Comparison of ENCODE assay signal across 28 cellular contexts in genomic region chr6:14462135-14462905, GRCh38.
DNase-seq lines count a peak whose midpoint lies in the region; ATAC-seq, FAIRE-seq and TF ChIP-seq lines count a peak whose summit lies in the region.
"Had no signal": no experiment of that assay in that cellular context is flagged by ENCODE, and none has a peak within 500 bp of the region (broad histone marks: within the 10 kb centered on the region; RNA-seq: fewer than 3 reads in every experiment).

No MANE protein-coding gene starts in this region.

- in situ Hi-C loops in HepG2 (cut with HindIII; ENCODE audit: extremely low pct_ligation_motif_present, low pct_unique_long_range_greater_than_20kb) = no loop called here
- in situ Hi-C loops in K562 (cut with MboI) = no loop called here
- in situ Hi-C loops in GM13977 (cut with MboI; ENCODE audit: low pct_unique_long_range_greater_than_20kb, low sequenced_read_pairs, unreplicated experiment) = no loop called here

- BruUV-seq in HepG2 (replicated peaks; lab: Mats Ljungman, UMichigan) (no TSS peak), K562 (replicated peaks; lab: Mats Ljungman, UMichigan) (no TSS peak)

- FAIRE-seq in HepG2 (lab: Jason Lieb, UNC) (no peak), K562 (lab: Jason Lieb, UNC) (no peak)
- FAIRE-seq: A549, GM12878, GM12892, GM19239 had no signal

- H3K36me3 ChIP-seq in HepG2 (replicated peaks in 1 of 2; ENCODE audit: control insufficient read depth in 1 of 2, insufficient read depth in 2 of 2, low read length in 2 of 2) (no peaks in the 10 kb centered on the region), right lobe of liver (no peaks in the 10 kb centered on the region), HEK293 (ENCODE audit: control insufficient read depth in 2 of 2, insufficient read depth in 1 of 2, low read length in 2 of 2) (no peaks in the 10 kb centered on the region), K562 (ENCODE audit: control insufficient read depth, insufficient read depth, low read length) (no peaks in the 10 kb centered on the region)
- H3K36me3 ChIP-seq: BE2C, BLaER1 had no signal

- intact Hi-C loops in HepG2 (cut with micrococcal nuclease; ENCODE audit: unreplicated experiment) (no loop called here), right lobe of liver (cut with DNase I) (no loop called here), K562 (cut with micrococcal nuclease) (no loop called here)

- H3K79me2 ChIP-seq in HepG2 (ENCODE audit: insufficient read depth, low read length) = no peaks in the 10 kb centered on the region
- H3K79me2 ChIP-seq in K562 (ENCODE audit: control insufficient read depth, insufficient read depth, low read length) = no peaks in the 10 kb centered on the region

- H3K4me3 Mint-ChIP-seq in activated CD8-positive, alpha-beta memory T cell treated with anti-CD3 and anti-CD28 coated beads, Interleukin-2, amount 10 ng/mL, durations not matched to agents 7 days and 5 days = no peak overlapping the region
- H3K4me3 Mint-ChIP-seq: CD14-positive monocyte; CD4-positive, alpha-beta memory T cell; CD4-positive, CD25-positive, alpha-beta regulatory T cell; CD8-positive, alpha-beta memory T cell had no signal

- H3K27ac ChIP-seq in HepG2 (ENCODE audit: extremely low read length, insufficient read depth, low read length) = no peak overlapping the region
- no peak overlapping the region for H3K27ac ChIP-seq in right lobe of liver
- no peak overlapping the region for H3K27ac ChIP-seq in HEK293 (ENCODE audit: extremely low read depth, low read depth, low read length)
- H3K27ac ChIP-seq in K562 (ENCODE audit: extremely low read depth, low read depth, low read length) = no peak overlapping the region
- H3K27ac ChIP-seq: 22Rv1, A549, BLaER1 had no signal

- no peaks in the 10 kb centered on the region for H3K9me1 ChIP-seq in K562 (ENCODE audit: control insufficient read depth, insufficient read depth, low read length)

- 10% methylated on average over 5 of the region's 5 CpGs for WGBS in HepG2 (ENCODE audit: low lambda C conversion rate)
- WGBS in right lobe of liver (ENCODE audit: insufficient coverage, low coverage, low lambda C conversion rate, missing lambda C conversion rate) = 71% methylated on average over 5 of the region's 5 CpGs
- 63% methylated on average over 5 of the region's 5 CpGs for WGBS in K562 (ENCODE audit: insufficient coverage, low coverage, missing lambda C conversion rate)

- no peaks in the 10 kb centered on the region for H4K20me1 ChIP-seq in HepG2 (ENCODE audit: insufficient read depth, low read length)
- no peaks in the 10 kb centered on the region for H4K20me1 ChIP-seq in K562 (replicated peaks; ENCODE audit: control insufficient read depth, insufficient read depth, low read length)
- H4K20me1 ChIP-seq: BLaER1 had no signal

- H3K4me3 ChIP-seq in HepG2 (replicated peaks in 1 of 3; ENCODE audit: insufficient read depth in 1 of 3, low read depth in 2 of 3, low read length in 3 of 3) (no peak overlapping the region), right lobe of liver (no peak overlapping the region), HEK293 (ENCODE audit: low read depth, low read length) (no peak overlapping the region), K562 (no peak overlapping the region)
- H3K4me3 ChIP-seq: A549, BLaER1, GM12878 had no signal

- no peak overlapping the region for H3K4me2 ChIP-seq in HepG2 (ENCODE audit: low read depth, low read length)
- H3K4me2 ChIP-seq in K562 (ENCODE audit: insufficient read depth, low read length) = no peak overlapping the region
- H3K4me2 ChIP-seq: A549, BLaER1 had no signal

- no peak for TF ChIP-seq EP300 in HepG2 (IDR thresholded peaks at IDR 0.05; ENCODE audit: low read depth in 2 of 2, low read length in 2 of 2)
- TF ChIP-seq EP300 in HepG2 (CRISPR knock-in tag; IDR thresholded peaks at IDR 0.05; ENCODE audit: borderline replicate concordance) = no peak
- no peak for TF ChIP-seq EP300 in K562 (IDR thresholded peaks at IDR 0.05; ENCODE audit: low read length)

- CTCF ChIA-PET in HepG2 (lab: Yijun Ruan, JAX; ENCODE audit: low intra/inter-chr PET ratio, low total read pairs) = no interaction called here
- CTCF ChIA-PET in HEK293 (lab: Yijun Ruan, JAX) = interaction anchor here (0.7 to 1.0 kb wide), 2 partner anchors 11 to 152 kb away, joined by 3 read pairs; no protein-coding TSS in a partner anchor
- CTCF ChIA-PET in K562 (lab: Yijun Ruan, JAX; ENCODE audit: low intra/inter-chr PET ratio) = no interaction called here
- CTCF ChIA-PET in activated CD8-positive, alpha-beta memory T cell treated with anti-CD3 and anti-CD28 coated beads, Interleukin-2, amount 10 ng/mL, durations not matched to agents 7 days and 5 days (lab: Charles Lee) = interaction anchor here (1.0 to 1.2 kb wide), 2 partner anchors 15 to 249 kb away, joined by 3 read pairs; no protein-coding TSS in a partner anchor

- H3K4me1 ChIP-seq in HepG2 (ENCODE audit: insufficient read depth, low read length) (no peaks in the 10 kb centered on the region), right lobe of liver (no peaks in the 10 kb centered on the region), HEK293 (ENCODE audit: control insufficient read depth, insufficient read depth, low read length) (no peaks in the 10 kb centered on the region), K562 (replicated peaks in 1 of 2; ENCODE audit: control insufficient read depth in 2 of 2, insufficient read depth in 2 of 2, low read length in 2 of 2) (peaks cover 0 to 18% of the 10 kb centered on the region in 2 experiments; a peak in 3 of 5 replicates)
- H3K4me1 ChIP-seq: BE2C had no signal

- POLR2A ChIA-PET in HepG2 (lab: Yijun Ruan, JAX) = no interaction called here
- POLR2A ChIA-PET in HEK293 (lab: Yijun Ruan, JAX) = no interaction called here
- POLR2A ChIA-PET in K562 (lab: Yijun Ruan, JAX) = interaction anchor here (0.8 to 2.7 kb wide), 2 partner anchors 13 to 14 kb away, joined by 3 to 10 read pairs; no protein-coding TSS in a partner anchor

- H3K4me1 Mint-ChIP-seq in activated CD8-positive, alpha-beta memory T cell treated with anti-CD3 and anti-CD28 coated beads, Interleukin-2, amount 10 ng/mL, durations not matched to agents 7 days and 5 days = peaks cover 13% of the 10 kb centered on the region
- H3K4me1 Mint-ChIP-seq: CD4-positive, CD25-positive, alpha-beta regulatory T cell had no signal

- H3K9ac ChIP-seq in HepG2 (ENCODE audit: insufficient read depth, low read depth, low read length) = no peak overlapping the region
- H3K9ac ChIP-seq in K562 (ENCODE audit: insufficient read depth in 1 of 2, low read depth in 2 of 2, low read length in 2 of 2) = no peak overlapping the region
- H3K9ac ChIP-seq: BLaER1 had no signal

- no peak overlapping the region for H3K27ac Mint-ChIP-seq in activated CD8-positive, alpha-beta memory T cell treated with anti-CD3 and anti-CD28 coated beads, Interleukin-2, amount 10 ng/mL, durations not matched to agents 7 days and 5 days
- H3K27ac Mint-ChIP-seq: CD4-positive, alpha-beta memory T cell; CD4-positive, CD25-positive, alpha-beta regulatory T cell had no signal

- ATAC-seq in HepG2 (no peak), right lobe of liver (no peak), K562 (no peak)
- no peak for ATAC-seq in activated CD8-positive, alpha-beta memory T cell treated with anti-CD3 and anti-CD28 coated beads, Interleukin-2, amount 10 ng/mL, durations not matched to agents 7 days and 5 days
- ATAC-seq: A549, GM12878 had no signal

- TF ChIP-seq POLR2A in HepG2 (IDR thresholded peaks at IDR 0.05; ENCODE audit: insufficient read depth in 1 of 2, low read depth in 2 of 2, low read length in 2 of 2) (no peak), right lobe of liver (IDR thresholded peaks at IDR 0.05) (no peak), K562 (conservative IDR thresholded peaks at IDR 0.05) (no peak)

- no peaks in the 10 kb centered on the region for H3K9me3 Mint-ChIP-seq in activated CD8-positive, alpha-beta memory T cell treated with anti-CD3 and anti-CD28 coated beads, Interleukin-2, amount 10 ng/mL, durations not matched to agents 7 days and 5 days (ENCODE audit: low read depth)

- H3K27me3 ChIP-seq in HepG2 (ENCODE audit: control insufficient read depth in 1 of 2, insufficient read depth in 2 of 2, low read length in 2 of 2) = no peaks in the 10 kb centered on the region
- no peaks in the 10 kb centered on the region for H3K27me3 ChIP-seq in right lobe of liver
- H3K27me3 ChIP-seq in K562 (ENCODE audit: control insufficient read depth in 2 of 2, insufficient read depth in 2 of 2, low read length in 2 of 2) = no peaks in the 10 kb centered on the region
- H3K27me3 ChIP-seq: BLaER1 had no signal

- TF ChIP-seq CTCF in HepG2 (CRISPR knock-in tag; IDR thresholded peaks at IDR 0.05) = no peak
- TF ChIP-seq CTCF in right lobe of liver (IDR thresholded peaks at IDR 0.05) = no peak
- no peak for TF ChIP-seq CTCF in HEK293 (tag by site-specific recombination; IDR thresholded peaks at IDR 0.05)
- TF ChIP-seq CTCF in K562 (IDR thresholded peaks at IDR 0.05 in 2 of 3, conservative IDR thresholded peaks at IDR 0.05 in 1 of 3; ENCODE audit: insufficient read depth in 2 of 3, low read depth in 1 of 3, low read length in 3 of 3) = no peak
- TF ChIP-seq CTCF in GM13977 (IDR thresholded peaks at IDR 0.05; ENCODE audit: extremely low read depth, insufficient read depth, missing control alignments) = no peak

- peaks cover 4% of the 10 kb centered on the region for H3K27me3 Mint-ChIP-seq in activated CD8-positive, alpha-beta memory T cell treated with anti-CD3 and anti-CD28 coated beads, Interleukin-2, amount 10 ng/mL, durations not matched to agents 7 days and 5 days
- H3K27me3 Mint-ChIP-seq: CD4-positive, alpha-beta memory T cell had no signal

- TF ChIP-seq RAD21 in HepG2 (CRISPR knock-in tag; IDR thresholded peaks at IDR 0.05) = no peak
- no peak for TF ChIP-seq RAD21 in K562 (CRISPR knock-in tag; conservative IDR thresholded peaks at IDR 0.05 in 1 of 2, IDR thresholded peaks at IDR 0.05 in 1 of 2)

- no peaks in the 10 kb centered on the region for H3K9me3 ChIP-seq in HepG2 (ENCODE audit: low read length)
- H3K9me3 ChIP-seq in right lobe of liver = no peaks in the 10 kb centered on the region
- H3K9me3 ChIP-seq in HEK293 (ENCODE audit: control insufficient read depth, insufficient read depth, low read depth, low read length) = no peaks in the 10 kb centered on the region
- H3K9me3 ChIP-seq in K562 (replicated peaks; ENCODE audit: control insufficient read depth, insufficient read depth, low read depth, low read length) = no peaks in the 10 kb centered on the region
- H3K9me3 ChIP-seq: A549, BE2C had no signal

- DNase-seq in HepG2 (ENCODE audit: low spot score) = no peak
- no peak for DNase-seq in right lobe of liver
- DNase-seq in K562 (ENCODE audit: extremely low read depth in 1 of 4, low spot score in 3 of 4) = no peak
- peak; percentile 73 for DNase-seq in putamen (ENCODE audit: low spot score)
- no peak for DNase-seq in GM13977 (ENCODE audit: low spot score)
- DNase-seq in GM19240 (ENCODE audit: insufficient read length, low spot score) = no peak
- no peak for DNase-seq in activated CD8-positive, alpha-beta memory T cell treated with anti-CD3 and anti-CD28 coated beads, Interleukin-2, amount 10 ng/mL, durations not matched to agents 7 days and 5 days
- DNase-seq: BE2C; C1 segment of cervical spinal cord; CD4-positive, alpha-beta memory T cell; CD4-positive, CD25-positive, alpha-beta regulatory T cell; CD8-positive, alpha-beta memory T cell; COR-L47; DMS 273 treated with DMSO at 0.1 percent for 48 hours; DMS153; DMS53; DMS79; DND-41; EL; GDM1 had no signal

- H2AFZ ChIP-seq in HepG2 (ENCODE audit: low read length) (no peak overlapping the region), K562 (ENCODE audit: low read depth, low read length) (no peak overlapping the region)

- H3K36me3 Mint-ChIP-seq in activated CD8-positive, alpha-beta memory T cell treated with anti-CD3 and anti-CD28 coated beads, Interleukin-2, amount 10 ng/mL, durations not matched to agents 7 days and 5 days = peaks cover 11% of the 10 kb centered on the region
- H3K36me3 Mint-ChIP-seq: CD14-positive monocyte; CD4-positive, CD25-positive, alpha-beta regulatory T cell had no signal

Comparison
In these comparisons a context has a peak if more than half of its experiments do, and no peak if none do; other contexts are left out.
1. CTCF ChIA-PET loops: an anchor here in HEK293 (0.7 to 1.0 kb wide) and activated CD8-positive, alpha-beta memory T cell treated with anti-CD3 and anti-CD28 coated beads, Interleukin-2, amount 10 ng/mL, durations not matched to agents 7 days and 5 days (1.0 to 1.2 kb wide); none called in HepG2 and K562.
2. Of the 241 proteins assayed by ChIP-seq in both HepG2 and K562: peak only in HepG2: none; only in K562: ZNF512; in both: ZNF12; in neither: 239.